1 cellular context compared by ENCODE assay signal in genomic region chr6:17714879-17715860, GRCh38.
TF ChIP-seq lines count a peak whose summit lies in the region.

No MANE protein-coding gene starts in this region.

TF ChIP-seq in K562, 482 proteins besides CTCF, POLR2A, EP300 and RAD21 (continued from another document and continues in another):
- peak; percentile 37 for TF ChIP-seq RBBP5 (IDR thresholded peaks at IDR 0.05; ENCODE audit: borderline replicate concordance, insufficient read depth, low read length, poor library complexity, severe bottlenecking)
- no peak for TF ChIP-seq ARHGAP35 (IDR thresholded peaks at IDR 0.05; ENCODE audit: partially characterized antibody)
- TF ChIP-seq CBFB (CRISPR knock-in tag; IDR thresholded peaks at IDR 0.05): no peak
- no peak for TF ChIP-seq ZNF717 (CRISPR knock-in tag; IDR thresholded peaks at IDR 0.05)
- 0 out of 2 replicates have a peak, but pooled peaks have one; percentile 65 for TF ChIP-seq HLTF (IDR thresholded peaks at IDR 0.05)
- no peak for TF ChIP-seq ZNF277 (CRISPR knock-in tag; IDR thresholded peaks at IDR 0.05; ENCODE audit: borderline replicate concordance)
- no peak for TF ChIP-seq RUNX1 (IDR thresholded peaks at IDR 0.05; ENCODE audit: low read depth)
- no peak for TF ChIP-seq ZBTB9 (CRISPR knock-in tag; IDR thresholded peaks at IDR 0.05)
- TF ChIP-seq EP400 (IDR thresholded peaks at IDR 0.05): peak; percentile 64
- no peak for TF ChIP-seq HNRNPLL (IDR thresholded peaks at IDR 0.05; ENCODE audit: low read depth, low read length, poor library complexity, severe bottlenecking)
- no peak for TF ChIP-seq ZNF57 (CRISPR knock-in tag; IDR thresholded peaks at IDR 0.05)
- TF ChIP-seq SRSF3 (IDR thresholded peaks at IDR 0.05; ENCODE audit: insufficient read depth, low read length): no peak
- TF ChIP-seq, protein P1, sequence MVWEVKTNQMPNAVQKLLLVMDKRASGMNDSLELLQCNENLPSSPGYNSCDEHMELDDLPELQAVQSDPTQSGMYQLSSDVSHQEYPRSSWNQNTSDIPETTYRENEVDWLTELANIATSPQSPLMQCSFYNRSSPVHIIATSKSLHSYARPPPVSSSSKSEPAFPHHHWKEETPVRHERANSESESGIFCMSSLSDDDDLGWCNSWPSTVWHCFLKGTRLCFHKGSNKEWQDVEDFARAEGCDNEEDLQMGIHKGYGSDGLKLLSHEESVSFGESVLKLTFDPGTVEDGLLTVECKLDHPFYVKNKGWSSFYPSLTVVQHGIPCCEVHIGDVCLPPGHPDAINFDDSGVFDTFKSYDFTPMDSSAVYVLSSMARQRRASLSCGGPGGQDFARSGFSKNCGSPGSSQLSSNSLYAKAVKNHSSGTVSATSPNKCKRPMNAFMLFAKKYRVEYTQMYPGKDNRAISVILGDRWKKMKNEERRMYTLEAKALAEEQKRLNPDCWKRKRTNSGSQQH (CRISPR knock-in tag; IDR thresholded peaks at IDR 0.05): no peak
- TF ChIP-seq MEIS2 (IDR thresholded peaks at IDR 0.05; ENCODE audit: partially characterized antibody): peak; percentile 30
- no peak for TF ChIP-seq ZFP30 (CRISPR knock-in tag; IDR thresholded peaks at IDR 0.05; ENCODE audit: borderline replicate concordance)
- no peak for TF ChIP-seq RBM17 (IDR thresholded peaks at IDR 0.05; ENCODE audit: borderline replicate concordance, low read depth, low read length)
- no peak for TF ChIP-seq IRF2 (CRISPR knock-in tag; IDR thresholded peaks at IDR 0.05)
- no peak for TF ChIP-seq BCL6 (CRISPR knock-in tag; IDR thresholded peaks at IDR 0.05)
- no peak for TF ChIP-seq RFX7 (CRISPR knock-in tag; IDR thresholded peaks at IDR 0.05)
- TF ChIP-seq, protein P2, sequence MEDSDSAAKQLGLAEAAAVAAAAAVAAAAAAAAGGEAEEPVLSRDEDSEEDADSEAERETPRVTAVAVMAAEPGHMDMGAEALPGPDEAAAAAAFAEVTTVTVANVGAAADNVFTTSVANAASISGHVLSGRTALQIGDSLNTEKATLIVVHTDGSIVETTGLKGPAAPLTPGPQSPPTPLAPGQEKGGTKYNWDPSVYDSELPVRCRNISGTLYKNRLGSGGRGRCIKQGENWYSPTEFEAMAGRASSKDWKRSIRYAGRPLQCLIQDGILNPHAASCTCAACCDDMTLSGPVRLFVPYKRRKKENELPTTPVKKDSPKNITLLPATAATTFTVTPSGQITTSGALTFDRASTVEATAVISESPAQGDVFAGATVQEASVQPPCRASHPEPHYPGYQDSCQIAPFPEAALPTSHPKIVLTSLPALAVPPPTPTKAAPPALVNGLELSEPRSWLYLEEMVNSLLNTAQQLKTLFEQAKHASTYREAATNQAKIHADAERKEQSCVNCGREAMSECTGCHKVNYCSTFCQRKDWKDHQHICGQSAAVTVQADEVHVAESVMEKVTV (CRISPR knock-in tag; IDR thresholded peaks at IDR 0.05): no peak
- TF ChIP-seq DNMT1 (IDR thresholded peaks at IDR 0.05): no peak
- TF ChIP-seq E2F5 (CRISPR knock-in tag; IDR thresholded peaks at IDR 0.05): no peak
- TF ChIP-seq XRCC3 (IDR thresholded peaks at IDR 0.05): no peak
- TF ChIP-seq ZNF12 (CRISPR knock-in tag; IDR thresholded peaks at IDR 0.05): no peak
- TF ChIP-seq ZFX (CRISPR knock-in tag; IDR thresholded peaks at IDR 0.05): peak; percentile 43; the same call in 1 of the 2 replicates
- TF ChIP-seq GABPA (tag; conservative IDR thresholded peaks at IDR 0.05; ENCODE audit: low read depth): peak; percentile 50
- no peak for TF ChIP-seq HSF4 (CRISPR knock-in tag; IDR thresholded peaks at IDR 0.05; ENCODE audit: borderline replicate concordance)
- TF ChIP-seq, protein P3, sequence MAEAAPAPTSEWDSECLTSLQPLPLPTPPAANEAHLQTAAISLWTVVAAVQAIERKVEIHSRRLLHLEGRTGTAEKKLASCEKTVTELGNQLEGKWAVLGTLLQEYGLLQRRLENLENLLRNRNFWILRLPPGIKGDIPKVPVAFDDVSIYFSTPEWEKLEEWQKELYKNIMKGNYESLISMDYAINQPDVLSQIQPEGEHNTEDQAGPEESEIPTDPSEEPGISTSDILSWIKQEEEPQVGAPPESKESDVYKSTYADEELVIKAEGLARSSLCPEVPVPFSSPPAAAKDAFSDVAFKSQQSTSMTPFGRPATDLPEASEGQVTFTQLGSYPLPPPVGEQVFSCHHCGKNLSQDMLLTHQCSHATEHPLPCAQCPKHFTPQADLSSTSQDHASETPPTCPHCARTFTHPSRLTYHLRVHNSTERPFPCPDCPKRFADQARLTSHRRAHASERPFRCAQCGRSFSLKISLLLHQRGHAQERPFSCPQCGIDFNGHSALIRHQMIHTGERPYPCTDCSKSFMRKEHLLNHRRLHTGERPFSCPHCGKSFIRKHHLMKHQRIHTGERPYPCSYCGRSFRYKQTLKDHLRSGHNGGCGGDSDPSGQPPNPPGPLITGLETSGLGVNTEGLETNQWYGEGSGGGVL (CRISPR knock-in tag; IDR thresholded peaks at IDR 0.05): no peak
- no peak for TF ChIP-seq TARDBP (IDR thresholded peaks at IDR 0.05)
- TF ChIP-seq BMI1 (IDR thresholded peaks at IDR 0.05; ENCODE audit: low read length): no peak
- peak; percentile 74 for TF ChIP-seq ZKSCAN8 (CRISPR knock-in tag; IDR thresholded peaks at IDR 0.05)
- TF ChIP-seq TFAM (CRISPR knock-in tag; conservative IDR thresholded peaks at IDR 0.05): no peak
- TF ChIP-seq ZNF175 (CRISPR knock-in tag; IDR thresholded peaks at IDR 0.05; ENCODE audit: low read depth): peak; percentile 90
- TF ChIP-seq NRF1 (conservative IDR thresholded peaks at IDR 0.05 in 1 of 2, IDR thresholded peaks at IDR 0.05 in 1 of 2): 0 out of 4 replicates have a peak, but pooled peaks of 1 of the 2 experiments have one; percentile 29
- no peak for TF ChIP-seq HIVEP1 (CRISPR knock-in tag; IDR thresholded peaks at IDR 0.05)
- no peak for TF ChIP-seq PRMT5 (CRISPR knock-in tag; IDR thresholded peaks at IDR 0.05)
- TF ChIP-seq MAFG (tag; conservative IDR thresholded peaks at IDR 0.05): peak; percentile 88
- TF ChIP-seq YY1 (IDR thresholded peaks at IDR 0.05; ENCODE audit: borderline replicate concordance in 1 of 3, control insufficient read depth in 1 of 3, extremely low read depth in 1 of 3, insufficient read depth in 3 of 3, insufficient read length in 1 of 3, insufficient replicate concordance in 2 of 3, low read depth in 1 of 3, low read length in 2 of 3): no peak
- peak; percentile 37; the same call in 1 of the 2 replicates for TF ChIP-seq CREB1 (IDR thresholded peaks at IDR 0.05)
- no peak for TF ChIP-seq CREB1 (CRISPR knock-in tag; IDR thresholded peaks at IDR 0.05)
- TF ChIP-seq HOXB6 (CRISPR knock-in tag; IDR thresholded peaks at IDR 0.05; ENCODE audit: borderline replicate concordance): 0 out of 2 replicates have a peak, but pooled peaks have one; percentile 71
- no peak for TF ChIP-seq ZFP1 (CRISPR knock-in tag; IDR thresholded peaks at IDR 0.05)
- TF ChIP-seq CEBPB (tag; IDR thresholded peaks at IDR 0.05): no peak
- peak; percentile 75 to 85 for TF ChIP-seq KDM1A (IDR thresholded peaks at IDR 0.05)
- no peak for TF ChIP-seq DDX20 (tag; IDR thresholded peaks at IDR 0.05; ENCODE audit: low read depth)
- TF ChIP-seq, protein P4, sequence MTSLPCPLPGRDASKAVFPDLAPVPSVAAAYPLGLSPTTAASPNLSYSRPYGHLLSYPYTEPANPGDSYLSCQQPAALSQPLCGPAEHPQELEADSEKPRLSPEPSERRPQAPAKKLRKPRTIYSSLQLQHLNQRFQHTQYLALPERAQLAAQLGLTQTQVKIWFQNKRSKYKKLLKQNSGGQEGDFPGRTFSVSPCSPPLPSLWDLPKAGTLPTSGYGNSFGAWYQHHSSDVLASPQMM (CRISPR knock-in tag; IDR thresholded peaks at IDR 0.05): no peak
- TF ChIP-seq, protein P5, sequence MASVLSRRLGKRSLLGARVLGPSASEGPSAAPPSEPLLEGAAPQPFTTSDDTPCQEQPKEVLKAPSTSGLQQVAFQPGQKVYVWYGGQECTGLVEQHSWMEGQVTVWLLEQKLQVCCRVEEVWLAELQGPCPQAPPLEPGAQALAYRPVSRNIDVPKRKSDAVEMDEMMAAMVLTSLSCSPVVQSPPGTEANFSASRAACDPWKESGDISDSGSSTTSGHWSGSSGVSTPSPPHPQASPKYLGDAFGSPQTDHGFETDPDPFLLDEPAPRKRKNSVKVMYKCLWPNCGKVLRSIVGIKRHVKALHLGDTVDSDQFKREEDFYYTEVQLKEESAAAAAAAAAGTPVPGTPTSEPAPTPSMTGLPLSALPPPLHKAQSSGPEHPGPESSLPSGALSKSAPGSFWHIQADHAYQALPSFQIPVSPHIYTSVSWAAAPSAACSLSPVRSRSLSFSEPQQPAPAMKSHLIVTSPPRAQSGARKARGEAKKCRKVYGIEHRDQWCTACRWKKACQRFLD (CRISPR knock-in tag; IDR thresholded peaks at IDR 0.05): peak; percentile 72; the same call in 1 of the 2 replicates
- TF ChIP-seq ZC3H4 (CRISPR knock-in tag; IDR thresholded peaks at IDR 0.05; ENCODE audit: borderline replicate concordance): no peak
- TF ChIP-seq CHD4 (IDR thresholded peaks at IDR 0.05; ENCODE audit: insufficient read depth, insufficient replicate concordance, low read depth, low read length, poor library complexity, severe bottlenecking): no peak
- no peak for TF ChIP-seq RNF2 (IDR thresholded peaks at IDR 0.05)
- no peak for TF ChIP-seq TGIF2 (CRISPR knock-in tag; IDR thresholded peaks at IDR 0.05)
- TF ChIP-seq HNRNPK (IDR thresholded peaks at IDR 0.05; ENCODE audit: low read depth, low read length, poor library complexity, severe bottlenecking): no peak
- no peak; the same call in 1 of the 2 replicates for TF ChIP-seq RAD51 (IDR thresholded peaks at IDR 0.05; ENCODE audit: borderline replicate concordance, low read depth)
- no peak for TF ChIP-seq ZKSCAN3 (CRISPR knock-in tag; IDR thresholded peaks at IDR 0.05)
- no peak for TF ChIP-seq CLOCK (CRISPR knock-in tag; IDR thresholded peaks at IDR 0.05; ENCODE audit: borderline replicate concordance)
- no peak for TF ChIP-seq NR0B1 (IDR thresholded peaks at IDR 0.05; ENCODE audit: partially characterized antibody)
- no peak for TF ChIP-seq GTF2F1 (IDR thresholded peaks at IDR 0.05; ENCODE audit: low read depth, low read length)
- no peak for TF ChIP-seq ZNF431 (CRISPR knock-in tag; IDR thresholded peaks at IDR 0.05)
